ENCODE assay signal across 7 cellular contexts in the genomic region with DNA sequence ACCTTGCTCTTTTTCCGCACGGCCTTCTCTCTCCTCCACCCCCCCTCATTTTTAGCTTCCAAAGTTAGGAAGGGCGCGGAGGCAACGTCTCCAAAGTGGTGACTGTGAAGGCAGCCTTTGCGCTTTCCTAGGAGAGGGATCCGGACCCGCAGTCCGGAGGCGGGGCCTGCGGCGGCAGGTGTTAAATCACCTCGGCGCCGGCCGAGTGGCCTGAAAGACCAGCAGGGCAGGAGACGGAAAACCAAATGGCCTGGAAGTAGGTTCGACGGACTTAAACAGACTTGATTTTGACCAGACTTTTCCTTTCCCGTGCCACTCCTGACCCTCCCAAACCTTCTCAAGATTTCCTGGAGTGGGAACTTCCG. TPM values are rescaled to one million over a fixed set of nuclear protein-coding genes. Genes with fewer than 3 reads are reported as not detected.
DNase-seq lines count a peak whose midpoint lies in the region; ATAC-seq and TF ChIP-seq lines count a peak whose summit lies in the region.

No MANE protein-coding gene starts in this region.

- peaks cover 18% of the 10 kb centered on the region for H3K36me3 Mint-ChIP-seq in HFFc6 (ENCODE audit: low read depth)
- peaks cover 20% of the 10 kb centered on the region for H3K36me3 Mint-ChIP-seq in activated T-helper 1 cell treated with anti-CD3 and anti-CD28 coated beads, Interleukin-12 subunit alpha, Interleukin-12 subunit beta, Interleukin-2, Interleukin-4 antibody, amounts not matched to agents 30 ng/mL and 10 ng/mL and 1 ng/mL, durations not matched to agents 14 hours and 24 hours and 36 hours (ENCODE audit: low read depth)
- H3K36me3 Mint-ChIP-seq in natural killer cell treated with Interleukin-12 subunit alpha and Interleukin-12 subunit beta and Interleukin-15 and Interleukin-18, amount 100 ng/mL, for 72 hours = peaks cover 11% of the 10 kb centered on the region

- H3K27me3 ChIP-seq in tibial nerve = no peaks in the 10 kb centered on the region

- ATAC-seq in natural killer cell treated with Interleukin-12 subunit alpha and Interleukin-12 subunit beta and Interleukin-15 and Interleukin-18, amount 100 ng/mL, for 72 hours = no peak

- peaks cover 3% of the 10 kb centered on the region; the same call in 1 of the 2 replicates for H3K9me3 Mint-ChIP-seq in HFFc6
- H3K9me3 Mint-ChIP-seq in activated T-helper 1 cell treated with anti-CD3 and anti-CD28 coated beads, Interleukin-12 subunit alpha, Interleukin-12 subunit beta, Interleukin-2, Interleukin-4 antibody, amounts not matched to agents 30 ng/mL and 10 ng/mL and 1 ng/mL, durations not matched to agents 14 hours and 24 hours and 36 hours = peaks cover 9% of the 10 kb centered on the region
- no peaks in the 10 kb centered on the region for H3K9me3 Mint-ChIP-seq in natural killer cell treated with Interleukin-12 subunit alpha and Interleukin-12 subunit beta and Interleukin-15 and Interleukin-18, amount 100 ng/mL, for 72 hours

- peak overlapping the region; percentile 93 for H3K4me3 Mint-ChIP-seq in HFFc6
- H3K4me3 Mint-ChIP-seq in activated T-helper 1 cell treated with anti-CD3 and anti-CD28 coated beads, Interleukin-12 subunit alpha, Interleukin-12 subunit beta, Interleukin-2, Interleukin-4 antibody, amounts not matched to agents 30 ng/mL and 10 ng/mL and 1 ng/mL, durations not matched to agents 14 hours and 24 hours and 36 hours = peak overlapping the region; percentile 92
- peak overlapping the region; percentile 99 for H3K4me3 Mint-ChIP-seq in natural killer cell treated with Interleukin-12 subunit alpha and Interleukin-12 subunit beta and Interleukin-15 and Interleukin-18, amount 100 ng/mL, for 72 hours

- TF ChIP-seq EP300 in tibial nerve (IDR thresholded peaks at IDR 0.05) = no peak

- peak overlapping the region; percentile 83 for H3K27ac Mint-ChIP-seq in HFFc6
- peak overlapping the region; percentile 86 for H3K27ac Mint-ChIP-seq in activated T-helper 1 cell treated with anti-CD3 and anti-CD28 coated beads, Interleukin-12 subunit alpha, Interleukin-12 subunit beta, Interleukin-2, Interleukin-4 antibody, amounts not matched to agents 30 ng/mL and 10 ng/mL and 1 ng/mL, durations not matched to agents 14 hours and 24 hours and 36 hours
- H3K27ac Mint-ChIP-seq in natural killer cell treated with Interleukin-12 subunit alpha and Interleukin-12 subunit beta and Interleukin-15 and Interleukin-18, amount 100 ng/mL, for 72 hours = peak overlapping the region; percentile 83 to 97

- intact Hi-C loops in activated T-helper 1 cell treated with anti-CD3 and anti-CD28 coated beads, Interleukin-12 subunit alpha, Interleukin-12 subunit beta, Interleukin-2, Interleukin-4 antibody, amounts not matched to agents 30 ng/mL and 10 ng/mL and 1 ng/mL, durations not matched to agents 14 hours and 24 hours and 36 hours (cut with micrococcal nuclease) = loop anchor here (1.0 to 10.0 kb wide), 11 partner anchors 157 to 1626 kb away; a partner anchor contains a TSS

- peak overlapping the region; percentile 86 to 95 (median 90) for H3K27ac ChIP-seq in tibial nerve

- TF ChIP-seq CTCF in GM12864 (IDR thresholded peaks at IDR 0.05; ENCODE audit: low read depth, low read length, missing control alignments) = no peak
- no peak for TF ChIP-seq CTCF in HFFc6 (IDR thresholded peaks at IDR 0.05)
- no peak for TF ChIP-seq CTCF in tibial nerve (IDR thresholded peaks at IDR 0.05)

- peaks cover 0 to 44% (median 11%) of the 10 kb centered on the region in 4 donors for H3K4me1 ChIP-seq in tibial nerve

- WGBS in tibial nerve, 2 donors = 0% methylated on average over 21 of the region's 21 CpGs

- DNase-seq in GM12864 (ENCODE audit: low read depth) (no peak), HFFc6 (peak; percentile 5), NCI-H345 (lab: John Stamatoyannopoulos, UW) (peak; percentile 55), fibroblast of peridontal ligament (ENCODE audit: extremely low read depth) (peak; percentile 17), tibial nerve (ENCODE audit: low spot score in 2 of 2) (peak; percentile 16)
- DNase-seq in activated T-helper 1 cell treated with anti-CD3 and anti-CD28 coated beads, Interleukin-12 subunit alpha, Interleukin-12 subunit beta, Interleukin-2, Interleukin-4 antibody, amounts not matched to agents 30 ng/mL and 10 ng/mL and 1 ng/mL, durations not matched to agents 14 hours and 24 hours and 36 hours (ENCODE audit: low spot score) = peak; percentile 36
- DNase-seq in natural killer cell treated with Interleukin-12 subunit alpha and Interleukin-12 subunit beta and Interleukin-15 and Interleukin-18, amount 100 ng/mL, for 72 hours (ENCODE audit: low spot score) = peak; percentile 75

- peaks cover 0 to 5% (median 0%) of the 10 kb centered on the region in 3 donors for H3K36me3 ChIP-seq in tibial nerve

- TF ChIP-seq POLR2A in tibial nerve (IDR thresholded peaks at IDR 0.05) = no peak

- no peaks in the 10 kb centered on the region for H3K9me3 ChIP-seq in tibial nerve

- H3K4me1 Mint-ChIP-seq in HFFc6 (ENCODE audit: low read depth) = peaks cover 43% of the 10 kb centered on the region
- peaks cover 46% of the 10 kb centered on the region for H3K4me1 Mint-ChIP-seq in activated T-helper 1 cell treated with anti-CD3 and anti-CD28 coated beads, Interleukin-12 subunit alpha, Interleukin-12 subunit beta, Interleukin-2, Interleukin-4 antibody, amounts not matched to agents 30 ng/mL and 10 ng/mL and 1 ng/mL, durations not matched to agents 14 hours and 24 hours and 36 hours (ENCODE audit: low read depth)
- peaks cover 26 to 37% of the 10 kb centered on the region in 2 donors for H3K4me1 Mint-ChIP-seq in natural killer cell treated with Interleukin-12 subunit alpha and Interleukin-12 subunit beta and Interleukin-15 and Interleukin-18, amount 100 ng/mL, for 72 hours (ENCODE audit: low read depth in 2 of 2)

- H3K4me3 ChIP-seq in GM12864 (ENCODE audit: low read depth, low read length) (peak overlapping the region; percentile 63), tibial nerve (peak overlapping the region; percentile 79 to 99 (median 90))

- H3K27me3 Mint-ChIP-seq in HFFc6 (ENCODE audit: insufficient read depth) = no peaks in the 10 kb centered on the region; the same call in 1 of the 2 replicates
- peaks cover 2% of the 10 kb centered on the region for H3K27me3 Mint-ChIP-seq in activated T-helper 1 cell treated with anti-CD3 and anti-CD28 coated beads, Interleukin-12 subunit alpha, Interleukin-12 subunit beta, Interleukin-2, Interleukin-4 antibody, amounts not matched to agents 30 ng/mL and 10 ng/mL and 1 ng/mL, durations not matched to agents 14 hours and 24 hours and 36 hours (ENCODE audit: insufficient read depth)
- H3K27me3 Mint-ChIP-seq in natural killer cell treated with Interleukin-12 subunit alpha and Interleukin-12 subunit beta and Interleukin-15 and Interleukin-18, amount 100 ng/mL, for 72 hours = no peaks in the 10 kb centered on the region

RNA-seq across cellular contexts. Expression of a gene that starts 0.6 kb away (rescaled TPM):
- 100 to 1,000 TPM; 113 to 124 (median 120) TPM for total RNA-seq in HFFc6 (2021; fragmentation: NEBNext Ultra II Directional; extraction: Animal tissue kit (Norgen Biotek cat#: 25700))
- total RNA-seq in activated T-helper 1 cell treated with anti-CD3 and anti-CD28 coated beads, Interleukin-12 subunit alpha, Interleukin-12 subunit beta, Interleukin-2, Interleukin-4 antibody, amounts not matched to agents 30 ng/mL and 10 ng/mL and 1 ng/mL, durations not matched to agents 14 hours and 24 hours and 36 hours = 99.5 and 104 TPM in 2 replicates
- total RNA-seq in natural killer cell treated with Interleukin-12 subunit alpha and Interleukin-12 subunit beta and Interleukin-15 and Interleukin-18, amount 100 ng/mL, for 72 hours = 10 to 100 TPM; 64.3 to 99.0 TPM
- 10 to 100 TPM; 22.2 to 35.4 (median 27.4) TPM for total RNA-seq in tibial nerve
